Comparison of ENCODE assay signal across 1 cellular context in the genomic region with DNA sequence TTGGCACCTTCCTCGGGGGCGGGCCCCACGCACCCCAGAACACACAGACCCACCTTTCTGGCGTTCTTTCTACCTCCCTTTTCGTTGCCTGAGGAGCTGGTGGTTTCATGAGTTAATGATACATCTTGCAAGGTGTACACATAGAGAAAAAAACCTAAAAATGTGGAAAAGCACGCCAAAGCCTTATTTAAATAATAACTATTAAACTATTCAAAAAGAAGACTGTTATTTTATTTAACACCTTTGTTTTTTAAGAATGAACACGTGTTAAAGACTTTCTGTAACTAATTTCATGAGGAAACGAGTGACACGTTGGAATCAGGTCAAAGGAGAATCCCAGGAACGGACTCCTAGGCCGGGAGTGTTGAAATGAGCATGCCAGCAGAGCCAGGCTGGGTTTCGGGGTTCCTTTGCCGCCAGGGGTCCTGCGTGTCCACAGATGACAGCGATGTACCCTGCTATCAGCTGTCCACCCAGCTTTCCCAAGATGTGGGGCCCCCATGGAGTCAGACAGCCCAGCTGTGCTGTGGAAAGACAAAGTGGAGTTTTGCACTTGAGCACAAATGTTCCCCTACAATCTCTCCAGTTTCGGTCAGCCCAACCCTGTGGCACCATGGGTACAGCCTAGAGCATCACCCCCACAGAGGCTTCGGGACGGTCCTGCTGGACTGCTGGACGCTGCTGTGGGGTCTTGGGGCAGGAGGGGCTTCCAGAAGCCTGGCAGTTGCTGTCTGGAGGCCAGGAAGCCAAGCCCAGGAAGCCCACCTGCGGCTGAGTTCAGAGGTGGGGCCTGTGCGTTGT.
TF ChIP-seq lines count a peak whose summit lies in the region.

No MANE protein-coding gene starts in this region.

TF ChIP-seq in HepG2, 621 proteins besides CTCF, POLR2A, EP300 and RAD21 (continued from another document and continues in another):
- TF ChIP-seq, protein P1, sequence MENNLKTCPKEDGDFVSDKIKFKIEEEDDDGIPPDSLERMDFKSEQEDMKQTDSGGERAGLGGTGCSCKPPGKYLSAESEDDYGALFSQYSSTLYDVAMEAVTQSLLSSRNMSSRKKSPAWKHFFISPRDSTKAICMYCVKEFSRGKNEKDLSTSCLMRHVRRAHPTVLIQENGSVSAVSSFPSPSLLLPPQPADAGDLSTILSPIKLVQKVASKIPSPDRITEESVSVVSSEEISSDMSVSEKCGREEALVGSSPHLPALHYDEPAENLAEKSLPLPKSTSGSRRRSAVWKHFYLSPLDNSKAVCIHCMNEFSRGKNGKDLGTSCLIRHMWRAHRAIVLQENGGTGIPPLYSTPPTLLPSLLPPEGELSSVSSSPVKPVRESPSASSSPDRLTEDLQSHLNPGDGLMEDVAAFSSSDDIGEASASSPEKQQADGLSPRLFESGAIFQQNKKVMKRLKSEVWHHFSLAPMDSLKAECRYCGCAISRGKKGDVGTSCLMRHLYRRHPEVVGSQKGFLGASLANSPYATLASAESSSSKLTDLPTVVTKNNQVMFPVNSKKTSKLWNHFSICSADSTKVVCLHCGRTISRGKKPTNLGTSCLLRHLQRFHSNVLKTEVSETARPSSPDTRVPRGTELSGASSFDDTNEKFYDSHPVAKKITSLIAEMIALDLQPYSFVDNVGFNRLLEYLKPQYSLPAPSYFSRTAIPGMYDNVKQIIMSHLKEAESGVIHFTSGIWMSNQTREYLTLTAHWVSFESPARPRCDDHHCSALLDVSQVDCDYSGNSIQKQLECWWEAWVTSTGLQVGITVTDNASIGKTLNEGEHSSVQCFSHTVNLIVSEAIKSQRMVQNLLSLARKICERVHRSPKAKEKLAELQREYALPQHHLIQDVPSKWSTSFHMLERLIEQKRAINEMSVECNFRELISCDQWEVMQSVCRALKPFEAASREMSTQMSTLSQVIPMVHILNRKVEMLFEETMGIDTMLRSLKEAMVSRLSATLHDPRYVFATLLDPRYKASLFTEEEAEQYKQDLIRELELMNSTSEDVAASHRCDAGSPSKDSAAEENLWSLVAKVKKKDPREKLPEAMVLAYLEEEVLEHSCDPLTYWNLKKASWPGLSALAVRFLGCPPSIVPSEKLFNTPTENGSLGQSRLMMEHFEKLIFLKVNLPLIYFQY (CRISPR knock-in tag; IDR thresholded peaks at IDR 0.05; ENCODE audit: borderline replicate concordance): peak; percentile 68; the same call in 1 of the 2 replicates
- no peak for TF ChIP-seq ZBTB34 (CRISPR knock-in tag; IDR thresholded peaks at IDR 0.05)
- no peak for TF ChIP-seq ZNF577 (CRISPR knock-in tag; IDR thresholded peaks at IDR 0.05; ENCODE audit: borderline replicate concordance, low read depth)
- 0 out of 2 replicates have a peak, but pooled peaks have one; percentile 8 for TF ChIP-seq ZNF766 (CRISPR knock-in tag; IDR thresholded peaks at IDR 0.05; ENCODE audit: borderline replicate concordance)
- TF ChIP-seq AKNA (CRISPR knock-in tag; IDR thresholded peaks at IDR 0.05; ENCODE audit: borderline replicate concordance): no peak; the same call in 1 of the 2 replicates
- TF ChIP-seq RORA (CRISPR knock-in tag; IDR thresholded peaks at IDR 0.05): no peak
- TF ChIP-seq, protein P2, sequence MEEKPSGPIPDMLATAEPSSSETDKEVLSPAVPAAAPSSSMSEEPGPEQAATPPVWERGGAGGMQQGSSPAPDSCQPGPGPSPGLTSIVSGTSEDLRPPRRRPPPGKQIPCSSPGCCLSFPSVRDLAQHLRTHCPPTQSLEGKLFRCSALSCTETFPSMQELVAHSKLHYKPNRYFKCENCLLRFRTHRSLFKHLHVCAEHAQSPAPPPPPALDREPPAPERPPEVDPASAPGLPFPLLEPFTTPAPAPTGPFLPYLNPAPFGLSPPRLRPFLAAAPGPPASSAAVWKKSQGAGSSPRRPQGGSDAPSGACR (CRISPR knock-in tag; IDR thresholded peaks at IDR 0.05): no peak
- no peak for TF ChIP-seq REPIN1 (CRISPR knock-in tag; IDR thresholded peaks at IDR 0.05; ENCODE audit: borderline replicate concordance, low read depth)
- 0 out of 2 replicates have a peak, but pooled peaks have one; percentile 10 for TF ChIP-seq FOXA3 (CRISPR knock-in tag; IDR thresholded peaks at IDR 0.05)
- peak; percentile 88; the same call in 1 of the 2 replicates for TF ChIP-seq CERS6 (CRISPR knock-in tag; IDR thresholded peaks at IDR 0.05)
- TF ChIP-seq DBP (CRISPR knock-in tag; IDR thresholded peaks at IDR 0.05; ENCODE audit: not compliant biosample characterization): no peak
- TF ChIP-seq NFE2L1 (CRISPR knock-in tag; IDR thresholded peaks at IDR 0.05; ENCODE audit: borderline replicate concordance): peak; percentile 62; the same call in 1 of the 2 replicates
- no peak for TF ChIP-seq ZNF569 (CRISPR knock-in tag; IDR thresholded peaks at IDR 0.05; ENCODE audit: borderline replicate concordance)
- no peak for TF ChIP-seq RFX3 (CRISPR knock-in tag; IDR thresholded peaks at IDR 0.05)
- no peak for TF ChIP-seq PITX1 (CRISPR knock-in tag; IDR thresholded peaks at IDR 0.05)
- TF ChIP-seq, protein P3, sequence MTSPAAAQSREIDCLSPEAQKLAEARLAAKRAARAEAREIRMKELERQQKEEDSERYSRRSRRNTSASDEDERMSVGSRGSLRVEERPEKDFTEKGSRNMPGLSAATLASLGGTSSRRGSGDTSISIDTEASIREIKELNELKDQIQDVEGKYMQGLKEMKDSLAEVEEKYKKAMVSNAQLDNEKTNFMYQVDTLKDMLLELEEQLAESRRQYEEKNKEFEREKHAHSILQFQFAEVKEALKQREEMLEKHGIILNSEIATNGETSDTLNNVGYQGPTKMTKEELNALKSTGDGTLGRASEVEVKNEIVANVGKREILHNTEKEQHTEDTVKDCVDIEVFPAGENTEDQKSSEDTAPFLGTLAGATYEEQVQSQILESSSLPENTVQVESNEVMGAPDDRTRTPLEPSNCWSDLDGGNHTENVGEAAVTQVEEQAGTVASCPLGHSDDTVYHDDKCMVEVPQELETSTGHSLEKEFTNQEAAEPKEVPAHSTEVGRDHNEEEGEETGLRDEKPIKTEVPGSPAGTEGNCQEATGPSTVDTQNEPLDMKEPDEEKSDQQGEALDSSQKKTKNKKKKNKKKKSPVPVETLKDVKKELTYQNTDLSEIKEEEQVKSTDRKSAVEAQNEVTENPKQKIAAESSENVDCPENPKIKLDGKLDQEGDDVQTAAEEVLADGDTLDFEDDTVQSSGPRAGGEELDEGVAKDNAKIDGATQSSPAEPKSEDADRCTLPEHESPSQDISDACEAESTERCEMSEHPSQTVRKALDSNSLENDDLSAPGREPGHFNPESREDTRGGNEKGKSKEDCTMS (CRISPR knock-in tag; conservative IDR thresholded peaks at IDR 0.05): no peak
- TF ChIP-seq, protein P4, sequence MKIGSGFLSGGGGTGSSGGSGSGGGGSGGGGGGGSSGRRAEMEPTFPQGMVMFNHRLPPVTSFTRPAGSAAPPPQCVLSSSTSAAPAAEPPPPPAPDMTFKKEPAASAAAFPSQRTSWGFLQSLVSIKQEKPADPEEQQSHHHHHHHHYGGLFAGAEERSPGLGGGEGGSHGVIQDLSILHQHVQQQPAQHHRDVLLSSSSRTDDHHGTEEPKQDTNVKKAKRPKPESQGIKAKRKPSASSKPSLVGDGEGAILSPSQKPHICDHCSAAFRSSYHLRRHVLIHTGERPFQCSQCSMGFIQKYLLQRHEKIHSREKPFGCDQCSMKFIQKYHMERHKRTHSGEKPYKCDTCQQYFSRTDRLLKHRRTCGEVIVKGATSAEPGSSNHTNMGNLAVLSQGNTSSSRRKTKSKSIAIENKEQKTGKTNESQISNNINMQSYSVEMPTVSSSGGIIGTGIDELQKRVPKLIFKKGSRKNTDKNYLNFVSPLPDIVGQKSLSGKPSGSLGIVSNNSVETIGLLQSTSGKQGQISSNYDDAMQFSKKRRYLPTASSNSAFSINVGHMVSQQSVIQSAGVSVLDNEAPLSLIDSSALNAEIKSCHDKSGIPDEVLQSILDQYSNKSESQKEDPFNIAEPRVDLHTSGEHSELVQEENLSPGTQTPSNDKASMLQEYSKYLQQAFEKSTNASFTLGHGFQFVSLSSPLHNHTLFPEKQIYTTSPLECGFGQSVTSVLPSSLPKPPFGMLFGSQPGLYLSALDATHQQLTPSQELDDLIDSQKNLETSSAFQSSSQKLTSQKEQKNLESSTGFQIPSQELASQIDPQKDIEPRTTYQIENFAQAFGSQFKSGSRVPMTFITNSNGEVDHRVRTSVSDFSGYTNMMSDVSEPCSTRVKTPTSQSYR (CRISPR knock-in tag; IDR thresholded peaks at IDR 0.05; ENCODE audit: borderline replicate concordance): no peak
- no peak for TF ChIP-seq AHDC1 (CRISPR knock-in tag; IDR thresholded peaks at IDR 0.05; ENCODE audit: borderline replicate concordance)
- TF ChIP-seq HCFC1 (IDR thresholded peaks at IDR 0.05; ENCODE audit: low read depth, low read length): no peak
